1 cellular context compared by ENCODE assay signal in genomic region chr16:46789075-46789474, GRCh38.
TF ChIP-seq lines count a peak whose summit lies in the region.

No MANE protein-coding gene starts in this region.

TF ChIP-seq in HepG2, 621 proteins besides CTCF, POLR2A, EP300 and RAD21 (continued from another document and continues in another):
- TF ChIP-seq, protein P1, sequence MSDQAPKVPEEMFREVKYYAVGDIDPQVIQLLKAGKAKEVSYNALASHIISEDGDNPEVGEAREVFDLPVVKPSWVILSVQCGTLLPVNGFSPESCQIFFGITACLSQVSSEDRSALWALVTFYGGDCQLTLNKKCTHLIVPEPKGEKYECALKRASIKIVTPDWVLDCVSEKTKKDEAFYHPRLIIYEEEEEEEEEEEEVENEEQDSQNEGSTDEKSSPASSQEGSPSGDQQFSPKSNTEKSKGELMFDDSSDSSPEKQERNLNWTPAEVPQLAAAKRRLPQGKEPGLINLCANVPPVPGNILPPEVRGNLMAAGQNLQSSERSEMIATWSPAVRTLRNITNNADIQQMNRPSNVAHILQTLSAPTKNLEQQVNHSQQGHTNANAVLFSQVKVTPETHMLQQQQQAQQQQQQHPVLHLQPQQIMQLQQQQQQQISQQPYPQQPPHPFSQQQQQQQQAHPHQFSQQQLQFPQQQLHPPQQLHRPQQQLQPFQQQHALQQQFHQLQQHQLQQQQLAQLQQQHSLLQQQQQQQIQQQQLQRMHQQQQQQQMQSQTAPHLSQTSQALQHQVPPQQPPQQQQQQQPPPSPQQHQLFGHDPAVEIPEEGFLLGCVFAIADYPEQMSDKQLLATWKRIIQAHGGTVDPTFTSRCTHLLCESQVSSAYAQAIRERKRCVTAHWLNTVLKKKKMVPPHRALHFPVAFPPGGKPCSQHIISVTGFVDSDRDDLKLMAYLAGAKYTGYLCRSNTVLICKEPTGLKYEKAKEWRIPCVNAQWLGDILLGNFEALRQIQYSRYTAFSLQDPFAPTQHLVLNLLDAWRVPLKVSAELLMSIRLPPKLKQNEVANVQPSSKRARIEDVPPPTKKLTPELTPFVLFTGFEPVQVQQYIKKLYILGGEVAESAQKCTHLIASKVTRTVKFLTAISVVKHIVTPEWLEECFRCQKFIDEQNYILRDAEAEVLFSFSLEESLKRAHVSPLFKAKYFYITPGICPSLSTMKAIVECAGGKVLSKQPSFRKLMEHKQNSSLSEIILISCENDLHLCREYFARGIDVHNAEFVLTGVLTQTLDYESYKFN (CRISPR knock-in tag; conservative IDR thresholded peaks at IDR 0.05): peak; percentile 44
- TF ChIP-seq MATR3 (CRISPR knock-in tag; IDR thresholded peaks at IDR 0.05) (no peak), ZNF230 (CRISPR knock-in tag; IDR thresholded peaks at IDR 0.05) (no peak), ZNF766 (CRISPR knock-in tag; IDR thresholded peaks at IDR 0.05; ENCODE audit: borderline replicate concordance) (no peak), CCDC6 (CRISPR knock-in tag; IDR thresholded peaks at IDR 0.05) (no peak), TBL1XR1 (IDR thresholded peaks at IDR 0.05; ENCODE audit: borderline replicate concordance, low read length, partially characterized antibody) (peak; percentile 31), ZBTB1 (CRISPR knock-in tag; IDR thresholded peaks at IDR 0.05; ENCODE audit: borderline replicate concordance) (no peak), GATAD2A (CRISPR knock-in tag; IDR thresholded peaks at IDR 0.05) (0 out of 2 replicates have a peak, but pooled peaks have one; percentile 14), SAP130 (CRISPR knock-in tag; IDR thresholded peaks at IDR 0.05; ENCODE audit: low read depth) (peak; percentile 37; the same call in 1 of the 2 replicates), TEF (CRISPR knock-in tag; IDR thresholded peaks at IDR 0.05) (no peak), EEA1 (CRISPR knock-in tag; IDR thresholded peaks at IDR 0.05; ENCODE audit: borderline replicate concordance) (no peak), MEIS1 (CRISPR knock-in tag; IDR thresholded peaks at IDR 0.05; ENCODE audit: borderline replicate concordance) (peak; percentile 50; the same call in 1 of the 2 replicates), ZSCAN9 (CRISPR knock-in tag; IDR thresholded peaks at IDR 0.05; ENCODE audit: borderline replicate concordance) (no peak), NRL (CRISPR knock-in tag; IDR thresholded peaks at IDR 0.05; ENCODE audit: borderline replicate concordance) (no peak), CEBPG (CRISPR knock-in tag; IDR thresholded peaks at IDR 0.05) (no peak), ZNF558 (CRISPR knock-in tag; IDR thresholded peaks at IDR 0.05; ENCODE audit: borderline replicate concordance) (no peak), UBTF (CRISPR knock-in tag; IDR thresholded peaks at IDR 0.05) (no peak), ZNF607 (CRISPR knock-in tag; IDR thresholded peaks at IDR 0.05; ENCODE audit: borderline replicate concordance) (no peak), ZFP91 (CRISPR knock-in tag; IDR thresholded peaks at IDR 0.05; ENCODE audit: borderline replicate concordance) (no peak), SOX5 (CRISPR knock-in tag; IDR thresholded peaks at IDR 0.05; ENCODE audit: borderline replicate concordance) (peak; percentile 89), CBFB (CRISPR knock-in tag; IDR thresholded peaks at IDR 0.05) (no peak), HNRNPK (IDR thresholded peaks at IDR 0.05; ENCODE audit: low read depth, low read length, poor library complexity, severe bottlenecking) (peak; percentile 95), ZNF569 (CRISPR knock-in tag; IDR thresholded peaks at IDR 0.05; ENCODE audit: borderline replicate concordance) (no peak)
- TF ChIP-seq, protein P2, sequence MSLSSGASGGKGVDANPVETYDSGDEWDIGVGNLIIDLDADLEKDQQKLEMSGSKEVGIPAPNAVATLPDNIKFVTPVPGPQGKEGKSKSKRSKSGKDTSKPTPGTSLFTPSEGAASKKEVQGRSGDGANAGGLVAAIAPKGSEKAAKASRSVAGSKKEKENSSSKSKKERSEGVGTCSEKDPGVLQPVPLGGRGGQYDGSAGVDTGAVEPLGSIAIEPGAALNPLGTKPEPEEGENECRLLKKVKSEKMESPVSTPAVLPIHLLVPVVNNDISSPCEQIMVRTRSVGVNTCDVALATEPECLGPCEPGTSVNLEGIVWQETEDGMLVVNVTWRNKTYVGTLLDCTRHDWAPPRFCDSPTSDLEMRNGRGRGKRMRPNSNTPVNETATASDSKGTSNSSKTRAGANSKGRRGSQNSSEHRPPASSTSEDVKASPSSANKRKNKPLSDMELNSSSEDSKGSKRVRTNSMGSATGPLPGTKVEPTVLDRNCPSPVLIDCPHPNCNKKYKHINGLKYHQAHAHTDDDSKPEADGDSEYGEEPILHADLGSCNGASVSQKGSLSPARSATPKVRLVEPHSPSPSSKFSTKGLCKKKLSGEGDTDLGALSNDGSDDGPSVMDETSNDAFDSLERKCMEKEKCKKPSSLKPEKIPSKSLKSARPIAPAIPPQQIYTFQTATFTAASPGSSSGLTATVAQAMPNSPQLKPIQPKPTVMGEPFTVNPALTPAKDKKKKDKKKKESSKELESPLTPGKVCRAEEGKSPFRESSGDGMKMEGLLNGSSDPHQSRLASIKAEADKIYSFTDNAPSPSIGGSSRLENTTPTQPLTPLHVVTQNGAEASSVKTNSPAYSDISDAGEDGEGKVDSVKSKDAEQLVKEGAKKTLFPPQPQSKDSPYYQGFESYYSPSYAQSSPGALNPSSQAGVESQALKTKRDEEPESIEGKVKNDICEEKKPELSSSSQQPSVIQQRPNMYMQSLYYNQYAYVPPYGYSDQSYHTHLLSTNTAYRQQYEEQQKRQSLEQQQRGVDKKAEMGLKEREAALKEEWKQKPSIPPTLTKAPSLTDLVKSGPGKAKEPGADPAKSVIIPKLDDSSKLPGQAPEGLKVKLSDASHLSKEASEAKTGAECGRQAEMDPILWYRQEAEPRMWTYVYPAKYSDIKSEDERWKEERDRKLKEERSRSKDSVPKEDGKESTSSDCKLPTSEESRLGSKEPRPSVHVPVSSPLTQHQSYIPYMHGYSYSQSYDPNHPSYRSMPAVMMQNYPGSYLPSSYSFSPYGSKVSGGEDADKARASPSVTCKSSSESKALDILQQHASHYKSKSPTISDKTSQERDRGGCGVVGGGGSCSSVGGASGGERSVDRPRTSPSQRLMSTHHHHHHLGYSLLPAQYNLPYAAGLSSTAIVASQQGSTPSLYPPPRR (CRISPR knock-in tag; IDR thresholded peaks at IDR 0.05; ENCODE audit: borderline replicate concordance): peak; percentile 81
- TF ChIP-seq, protein P3, sequence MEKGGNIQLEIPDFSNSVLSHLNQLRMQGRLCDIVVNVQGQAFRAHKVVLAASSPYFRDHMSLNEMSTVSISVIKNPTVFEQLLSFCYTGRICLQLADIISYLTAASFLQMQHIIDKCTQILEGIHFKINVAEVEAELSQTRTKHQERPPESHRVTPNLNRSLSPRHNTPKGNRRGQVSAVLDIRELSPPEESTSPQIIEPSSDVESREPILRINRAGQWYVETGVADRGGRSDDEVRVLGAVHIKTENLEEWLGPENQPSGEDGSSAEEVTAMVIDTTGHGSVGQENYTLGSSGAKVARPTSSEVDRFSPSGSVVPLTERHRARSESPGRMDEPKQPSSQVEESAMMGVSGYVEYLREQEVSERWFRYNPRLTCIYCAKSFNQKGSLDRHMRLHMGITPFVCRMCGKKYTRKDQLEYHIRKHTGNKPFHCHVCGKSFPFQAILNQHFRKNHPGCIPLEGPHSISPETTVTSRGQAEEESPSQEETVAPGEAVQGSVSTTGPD (CRISPR knock-in tag; IDR thresholded peaks at IDR 0.05): no peak
- TF ChIP-seq, protein P4, sequence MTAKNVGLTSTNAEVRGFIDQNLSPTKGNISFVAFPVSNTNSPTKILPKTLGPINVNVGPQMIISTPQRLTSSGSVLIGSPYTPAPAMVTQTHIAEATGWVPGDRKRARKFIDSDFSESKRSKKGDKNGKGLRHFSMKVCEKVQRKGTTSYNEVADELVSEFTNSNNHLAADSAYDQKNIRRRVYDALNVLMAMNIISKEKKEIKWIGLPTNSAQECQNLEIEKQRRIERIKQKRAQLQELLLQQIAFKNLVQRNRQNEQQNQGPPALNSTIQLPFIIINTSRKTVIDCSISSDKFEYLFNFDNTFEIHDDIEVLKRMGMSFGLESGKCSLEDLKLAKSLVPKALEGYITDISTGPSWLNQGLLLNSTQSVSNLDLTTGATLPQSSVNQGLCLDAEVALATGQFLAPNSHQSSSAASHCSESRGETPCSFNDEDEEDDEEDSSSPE (CRISPR knock-in tag; IDR thresholded peaks at IDR 0.05): no peak
- TF ChIP-seq, protein P5, sequence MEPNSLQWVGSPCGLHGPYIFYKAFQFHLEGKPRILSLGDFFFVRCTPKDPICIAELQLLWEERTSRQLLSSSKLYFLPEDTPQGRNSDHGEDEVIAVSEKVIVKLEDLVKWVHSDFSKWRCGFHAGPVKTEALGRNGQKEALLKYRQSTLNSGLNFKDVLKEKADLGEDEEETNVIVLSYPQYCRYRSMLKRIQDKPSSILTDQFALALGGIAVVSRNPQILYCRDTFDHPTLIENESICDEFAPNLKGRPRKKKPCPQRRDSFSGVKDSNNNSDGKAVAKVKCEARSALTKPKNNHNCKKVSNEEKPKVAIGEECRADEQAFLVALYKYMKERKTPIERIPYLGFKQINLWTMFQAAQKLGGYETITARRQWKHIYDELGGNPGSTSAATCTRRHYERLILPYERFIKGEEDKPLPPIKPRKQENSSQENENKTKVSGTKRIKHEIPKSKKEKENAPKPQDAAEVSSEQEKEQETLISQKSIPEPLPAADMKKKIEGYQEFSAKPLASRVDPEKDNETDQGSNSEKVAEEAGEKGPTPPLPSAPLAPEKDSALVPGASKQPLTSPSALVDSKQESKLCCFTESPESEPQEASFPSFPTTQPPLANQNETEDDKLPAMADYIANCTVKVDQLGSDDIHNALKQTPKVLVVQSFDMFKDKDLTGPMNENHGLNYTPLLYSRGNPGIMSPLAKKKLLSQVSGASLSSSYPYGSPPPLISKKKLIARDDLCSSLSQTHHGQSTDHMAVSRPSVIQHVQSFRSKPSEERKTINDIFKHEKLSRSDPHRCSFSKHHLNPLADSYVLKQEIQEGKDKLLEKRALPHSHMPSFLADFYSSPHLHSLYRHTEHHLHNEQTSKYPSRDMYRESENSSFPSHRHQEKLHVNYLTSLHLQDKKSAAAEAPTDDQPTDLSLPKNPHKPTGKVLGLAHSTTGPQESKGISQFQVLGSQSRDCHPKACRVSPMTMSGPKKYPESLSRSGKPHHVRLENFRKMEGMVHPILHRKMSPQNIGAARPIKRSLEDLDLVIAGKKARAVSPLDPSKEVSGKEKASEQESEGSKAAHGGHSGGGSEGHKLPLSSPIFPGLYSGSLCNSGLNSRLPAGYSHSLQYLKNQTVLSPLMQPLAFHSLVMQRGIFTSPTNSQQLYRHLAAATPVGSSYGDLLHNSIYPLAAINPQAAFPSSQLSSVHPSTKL (CRISPR knock-in tag; IDR thresholded peaks at IDR 0.05): peak; percentile 61
- TF ChIP-seq, protein P6, sequence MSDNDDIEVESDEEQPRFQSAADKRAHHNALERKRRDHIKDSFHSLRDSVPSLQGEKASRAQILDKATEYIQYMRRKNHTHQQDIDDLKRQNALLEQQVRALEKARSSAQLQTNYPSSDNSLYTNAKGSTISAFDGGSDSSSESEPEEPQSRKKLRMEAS (IDR thresholded peaks at IDR 0.05): no peak
